ENCODE assay signal across 21 cellular contexts in genomic region chr14:67556671-67557070, GRCh38.
"Had no signal": no experiment of that assay in that cellular context is flagged by ENCODE, and none has a peak within 500 bp of the region (broad histone marks: within the 10 kb centered on the region; RNA-seq: fewer than 3 reads in every experiment).

No MANE protein-coding gene starts in this region.

- DNase-seq: activated B cell treated with CpG ODN at 0.5 μM for 24 hours; activated CD4-positive, alpha-beta memory T cell treated with anti-CD3 and anti-CD28 coated beads for 36 hours; activated CD4-positive, alpha-beta T cell treated with anti-CD3 and anti-CD28 coated beads for 4 hours; activated naive CD4-positive, alpha-beta T cell treated with Interleukin-2 at 50 U/mL for 16 hours; activated naive CD8-positive, alpha-beta T cell treated with anti-CD3 and anti-CD28 coated beads for 36 hours; activated T-cell treated with anti-CD3 and anti-CD28 coated beads, Interleukin-2, amount 50 U/mL, for 48 hours; amniotic stem cell; endodermal cell; esophagus squamous epithelium; gastrocnemius medialis; hypothalamus; left ventricle myocardium inferior; mucosa of descending colon; nucleus accumbens; small intestine; stimulated activated CD4-positive, alpha-beta T cell treated with anti-CD3 and anti-CD28 coated beads, Interleukin-4, amount 100 ng/mL, for 1 hour; stimulated activated naive CD8-positive, alpha-beta T cell treated with anti-CD3 and anti-CD28 coated beads, Interleukin-15, Interleukin-2, amounts not matched to agents 100 U/mL and 50 U/mL, for 24 hours; T-helper 9 cell; tibial artery had no signal

- H3K27me3 ChIP-seq: esophagus squamous epithelium, gastrocnemius medialis, tibial artery had no signal

- H3K27ac ChIP-seq: coronary artery, esophagus squamous epithelium, left ventricle myocardium inferior, tibial artery had no signal

- ATAC-seq: mucosa of descending colon, sciatic nerve had no signal

- H3K9me3 ChIP-seq: esophagus squamous epithelium, gastrocnemius medialis, left ventricle myocardium inferior, mucosa of descending colon, tibial artery had no signal

- H3K4me3 ChIP-seq: coronary artery, esophagus squamous epithelium, gastrocnemius medialis, left ventricle myocardium inferior, mucosa of descending colon, tibial artery had no signal

- H3K36me3 ChIP-seq: gastrocnemius medialis, left ventricle myocardium inferior, tibial artery had no signal

- H3K4me1 ChIP-seq: left ventricle myocardium inferior, tibial artery had no signal
